Comparison of ENCODE assay signal across 8 cellular contexts in genomic region chr12:96035283-96036236, GRCh38. TPM values are rescaled to one million over a fixed set of nuclear protein-coding genes. Genes with fewer than 3 reads are reported as not detected.
DNase-seq lines count a peak whose midpoint lies in the region; ATAC-seq, FAIRE-seq and TF ChIP-seq lines count a peak whose summit lies in the region.

TSS of gene LTA4H (minus strand) at chr12:96035587. CDS start at chr12:96035519, 68 bp downstream.

- peak within 1 kb of the TSS; percentile 92 for H3K4me2 ChIP-seq in mammary epithelial cell (ENCODE audit: insufficient read depth, low read depth, low read length)

- in situ Hi-C loops in mammary epithelial cell (cut with MboI; ENCODE audit: low sequenced_read_pairs in 2 of 2) = no loop called here

- 1% methylated on average over 46 of the region's 55 CpGs for WGBS in mammary epithelial cell (ENCODE audit: low coverage, missing lambda C conversion rate)
- WGBS in small intestine, 3 donors = 0 to 1% (median 0%) methylated on average over 55 of the region's 55 CpGs

- CTCF ChIA-PET in AG04450 (lab: Charles Lee) (interaction anchor here (0.6 to 1.6 kb wide), 3 partner anchors 43 to 481 kb away, joined by 3 to 6 read pairs (median 4); no protein-coding TSS in a partner anchor), mammary epithelial cell (lab: Charles Lee; ENCODE audit: low non-redundant PET) (interaction anchor here (0.6 kb wide), 1 partner anchor 22 kb away, joined by 3 read pairs; no protein-coding TSS in a partner anchor)

- intact Hi-C loops in mammary epithelial cell (cut with micrococcal nuclease) = loop anchor here (1.0 kb wide), 1 partner anchor 12 kb away; no protein-coding TSS in a partner anchor

- POLR2A ChIA-PET in AG04450 (lab: Yijun Ruan, JAX) = interaction anchor here (0.8 to 1.3 kb wide), 2 partner anchors 9 to 10 kb away, joined by 4 to 6 read pairs; no protein-coding TSS in a partner anchor

- ATAC-seq in GM18907 (IDR thresholded peaks at IDR 0.05; ENCODE audit: unreplicated experiment) (peak; percentile 93), HG03139 (IDR thresholded peaks at IDR 0.05; ENCODE audit: unreplicated experiment) (peak; percentile 87)

- peak within 1 kb of the TSS; percentile 98 for H2AFZ ChIP-seq in mammary epithelial cell (ENCODE audit: low read depth, low read length)

- H3K36me3 ChIP-seq in mammary epithelial cell (ENCODE audit: insufficient read depth, low read length) (no peaks in the 10 kb centered on the region), small intestine (ENCODE audit: control insufficient read depth in 2 of 2, insufficient read depth in 2 of 2, low read length in 2 of 2) (no peaks in the 10 kb centered on the region)

- H4K20me1 ChIP-seq in mammary epithelial cell (ENCODE audit: insufficient read depth, low read length) = no peaks in the 10 kb centered on the region

- FAIRE-seq in small intestine (lab: Jason Lieb, UNC) = no peak

- no TSS peak for BruUV-seq in mammary epithelial cell (replicated peaks; lab: Mats Ljungman, UMichigan)

- H3K4me1 ChIP-seq in mammary epithelial cell (ENCODE audit: insufficient read depth, low read length) (peaks cover 14% of the 10 kb centered on the region), small intestine (ENCODE audit: control insufficient read depth in 2 of 2, insufficient read depth in 1 of 2, low read depth in 1 of 2, low read length in 1 of 2) (peaks cover 0 to 2% of the 10 kb centered on the region in 2 donors)

- H3K27me3 ChIP-seq in AG04450 (ENCODE audit: control insufficient read depth, insufficient read depth, low read length) (no peaks in the 10 kb centered on the region), mammary epithelial cell (ENCODE audit: insufficient read depth, low read length) (no peaks in the 10 kb centered on the region), small intestine (ENCODE audit: control insufficient read depth in 2 of 2, insufficient read depth in 2 of 2, low read length in 2 of 2) (no peaks in the 10 kb centered on the region)

- peak within 1 kb of the TSS; percentile 95 for H3K4me3 ChIP-seq in AG04450 (ENCODE audit: low read depth, low read length)
- H3K4me3 ChIP-seq in mammary epithelial cell (replicated peaks in 1 of 3; ENCODE audit: insufficient read depth in 1 of 3, low read depth in 2 of 3, low read length in 3 of 3) = peak within 1 kb of the TSS; percentile 75 to 99 (median 87)
- peak within 1 kb of the TSS; percentile 62 to 75 for H3K4me3 ChIP-seq in small intestine (ENCODE audit: low read depth in 1 of 2, low read length in 2 of 2)

- TF ChIP-seq CTCF in AG04450 (IDR thresholded peaks at IDR 0.05; ENCODE audit: low read depth, low read length) (no peak), VCaP (conservative IDR thresholded peaks at IDR 0.05) (no peak), mammary epithelial cell (conservative IDR thresholded peaks at IDR 0.05 in 1 of 2, IDR thresholded peaks at IDR 0.05 in 1 of 2; ENCODE audit: extremely low read depth in 1 of 2, insufficient read depth in 1 of 2, low read depth in 1 of 2, low read length in 2 of 2) (no peak)

- DNase-seq in AG04450 (ENCODE audit: low read depth, low spot score) (peak; percentile 97), NCI-H2196 treated with DMSO at 0.1 percent for 48 hours (lab: John Stamatoyannopoulos, UW; ENCODE audit: unreplicated experiment) (peak; percentile 97), mammary epithelial cell (peak; percentile 98), iPS-NIHi11 (ENCODE audit: low spot score) (peak; percentile 94), small intestine (peak; percentile 99)

- H3K9me3 ChIP-seq in AG04450 (ENCODE audit: control insufficient read depth, insufficient read depth, low read length) (no peaks in the 10 kb centered on the region; the same call in 1 of the 2 replicates), mammary epithelial cell (replicated peaks; ENCODE audit: insufficient read depth, low read length) (no peaks in the 10 kb centered on the region), small intestine (ENCODE audit: control insufficient read depth, low read depth) (no peaks in the 10 kb centered on the region)

- H3K27ac ChIP-seq in AG04450 (ENCODE audit: low read depth, low read length) (peak within 1 kb of the TSS; percentile 62), VCaP (peak within 1 kb of the TSS; percentile 87), mammary epithelial cell (ENCODE audit: insufficient read depth, low read depth, low read length) (peak within 1 kb of the TSS; percentile 81), small intestine (ENCODE audit: low read depth in 1 of 2, low read length in 1 of 2) (peak within 1 kb of the TSS; percentile 7 to 76)

- H3K9ac ChIP-seq in mammary epithelial cell (ENCODE audit: insufficient read depth, low read length) = peak within 1 kb of the TSS; percentile 90

- H3K79me2 ChIP-seq in mammary epithelial cell (ENCODE audit: insufficient read depth, low read length) = peaks cover 43% of the 10 kb centered on the region

- dilution Hi-C loops in mammary epithelial cell (cut with HindIII; ENCODE audit: low sequenced_read_pairs) = no loop called here

RNA-seq across cellular contexts. Expression of gene LTA4H, which starts in this region (rescaled TPM):
- polyA plus RNA-seq in AG04450 (2011; rRNA removed) (77.2 and 93.6 TPM in 2 replicates), mammary epithelial cell (98.9 TPM), small intestine (10 to 100 TPM; 74.6 to 89.0 (median 83.8) TPM)
- polyA minus RNA-seq in AG04450 (2011; rRNA and poly(A)+ RNA removed) = 31.4 and 45.6 TPM in 2 replicates
- 100 to 1,000 TPM; 103 to 110 TPM for total RNA-seq in mammary epithelial cell
- polyA minus RNA-seq in mammary epithelial cell = 93.9 TPM

Comparison
In these comparisons a context has a peak if more than half of its experiments do, and no peak if none do; other contexts are left out.
1. Peak in every context shown above with its lines: DNase-seq, ATAC-seq, H3K4me3 ChIP-seq and H3K27ac ChIP-seq.